Comparison of ENCODE assay signal across 24 cellular contexts in the genomic region with DNA sequence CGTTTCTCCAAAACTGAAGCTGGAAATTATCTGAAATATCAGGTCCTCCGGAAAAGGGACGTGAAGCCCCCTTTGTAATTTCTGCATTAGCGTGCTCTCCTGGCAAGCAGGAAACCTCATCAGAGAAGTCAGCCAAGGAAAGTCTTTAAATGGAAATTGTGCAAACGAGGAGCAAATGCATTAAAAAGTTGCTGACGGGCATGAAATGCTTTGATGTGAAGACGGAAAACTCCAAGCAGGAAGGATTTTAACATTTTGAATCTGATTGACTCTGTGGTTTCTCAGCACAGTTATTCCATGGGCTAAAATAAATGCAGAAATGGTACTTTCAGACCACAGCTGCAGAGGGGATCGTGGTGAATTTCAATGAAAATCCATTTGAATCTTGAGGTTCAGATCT.
A peak's percentile ranks its signal among the peaks of the same experiment; 100 is the strongest.
DNase-seq lines count a peak whose midpoint lies in the region; ATAC-seq, FAIRE-seq and TF ChIP-seq lines count a peak whose summit lies in the region.
"Had no signal": no experiment of that assay in that cellular context is flagged by ENCODE, and none has a peak within 500 bp of the region (broad histone marks: within the 10 kb centered on the region; RNA-seq: fewer than 3 reads in every experiment).

No MANE protein-coding gene starts in this region.

- no peak for TF ChIP-seq EP300 in gastroesophageal sphincter (IDR thresholded peaks at IDR 0.05)

- no TSS peak for BruUV-seq in MCF 10A (replicated peaks; lab: Mats Ljungman, UMichigan)

- DNase-seq in breast epithelium (ENCODE audit: low spot score in 2 of 2) (no peak), MCF 10A (ENCODE audit: unreplicated experiment) (no peak), astrocyte of the cerebellum (ENCODE audit: low read depth) (peak; percentile 22), inferior parietal cortex (ENCODE audit: extremely low spot score) (peak; percentile 13), DMS 273 (lab: John Stamatoyannopoulos, UW; ENCODE audit: unreplicated experiment) (no peak), small intestine (no peak)
- DNase-seq: activated B cell treated with CpG ODN at 0.5 μM for 24 hours; activated CD4-positive, alpha-beta T cell treated with anti-CD3 and anti-CD28 coated beads, Interleukin-2, amount 50 U/mL, for 48 hours; activated CD8-positive, alpha-beta memory T cell treated with anti-CD3 and anti-CD28 coated beads, Interleukin-2, amount 50 U/mL, for 48 hours; effector CD4-positive, alpha-beta T cell; foreskin keratinocyte; H9; NCI-H2081 treated with DMSO at 0.1 percent for 48 hours; NCI-H446; NCI-H82; stimulated activated CD4-positive, alpha-beta T cell treated with anti-CD3 and anti-CD28 coated beads, Interleukin-1b, Interleukin-23, amount 100 ng/mL, for 48 hours; T1000; upper lobe of right lung had no signal

- TF ChIP-seq POLR2A in breast epithelium (IDR thresholded peaks at IDR 0.05) (no peak), gastroesophageal sphincter (IDR thresholded peaks at IDR 0.05) (no peak)

- no peaks in the 10 kb centered on the region for H3K9me3 Mint-ChIP-seq in MCF 10A (ENCODE audit: unreplicated experiment)
- H3K9me3 Mint-ChIP-seq: activated B cell treated with CpG ODN at 0.5 μM for 24 hours had no signal

- no peak overlapping the region for H3K27ac ChIP-seq in breast epithelium
- no peak overlapping the region for H3K27ac ChIP-seq in small intestine (ENCODE audit: low read depth in 1 of 2, low read length in 1 of 2)
- H3K27ac ChIP-seq in gastroesophageal sphincter: no peak overlapping the region
- H3K27ac ChIP-seq: foreskin keratinocyte, prostate gland, upper lobe of right lung had no signal

- ATAC-seq in HG02623 (IDR thresholded peaks at IDR 0.05; ENCODE audit: unreplicated experiment) (no peak), gastroesophageal sphincter (no peak)
- ATAC-seq: foreskin keratinocyte, upper lobe of right lung had no signal

- H3K4me1 Mint-ChIP-seq in MCF 10A (ENCODE audit: insufficient read depth, unreplicated experiment): peaks cover 10% of the 10 kb centered on the region

- intact Hi-C loops in breast epithelium (cut with DNase I; ENCODE audit: low total_unique reads): no loop called here
- intact Hi-C loops in MCF 10A (cut with micrococcal nuclease): no loop called here

- no peaks in the 10 kb centered on the region for H3K4me1 ChIP-seq in breast epithelium
- no peaks in the 10 kb centered on the region for H3K4me1 ChIP-seq in small intestine (ENCODE audit: control insufficient read depth in 2 of 2, insufficient read depth in 1 of 2, low read depth in 1 of 2, low read length in 1 of 2)
- H3K4me1 ChIP-seq in gastroesophageal sphincter: no peaks in the 10 kb centered on the region
- H3K4me1 ChIP-seq: prostate gland, upper lobe of right lung had no signal

- H3K9me3 ChIP-seq in breast epithelium: no peaks in the 10 kb centered on the region
- H3K9me3 ChIP-seq in small intestine (ENCODE audit: control insufficient read depth, low read depth): no peaks in the 10 kb centered on the region
- no peaks in the 10 kb centered on the region for H3K9me3 ChIP-seq in gastroesophageal sphincter
- H3K9me3 ChIP-seq: prostate gland, upper lobe of right lung had no signal

- no peak overlapping the region for H3K4me3 Mint-ChIP-seq in MCF 10A (ENCODE audit: unreplicated experiment)
- H3K4me3 Mint-ChIP-seq: activated B cell treated with CpG ODN at 0.5 μM for 24 hours; activated naive CD8-positive, alpha-beta T cell; B cell; H9 had no signal

- TF ChIP-seq CTCF in breast epithelium (IDR thresholded peaks at IDR 0.05): no peak
- TF ChIP-seq CTCF in MCF 10A (IDR thresholded peaks at IDR 0.05; ENCODE audit: unreplicated experiment): no peak
- TF ChIP-seq CTCF in astrocyte of the cerebellum (IDR thresholded peaks at IDR 0.05; ENCODE audit: low read depth, low read length, missing control alignments): no peak
- TF ChIP-seq CTCF in gastroesophageal sphincter (IDR thresholded peaks at IDR 0.05): no peak

- 62 to 84% (median 78%) methylated on average over 8 of the region's 8 CpGs for WGBS in small intestine, 3 donors
- WGBS in gastroesophageal sphincter (ENCODE audit: low coverage in 1 of 2), 2 donors: 39 to 80% methylated on average over 3 to 8 of the region's 8 CpGs

- H3K36me3 ChIP-seq in breast epithelium: no peaks in the 10 kb centered on the region
- H3K36me3 ChIP-seq in small intestine (ENCODE audit: control insufficient read depth in 2 of 2, insufficient read depth in 2 of 2, low read length in 2 of 2): no peaks in the 10 kb centered on the region
- no peaks in the 10 kb centered on the region for H3K36me3 ChIP-seq in gastroesophageal sphincter
- H3K36me3 ChIP-seq: prostate gland, upper lobe of right lung had no signal

- CTCF ChIA-PET in MCF 10A (lab: Yijun Ruan, JAX): no interaction called here

- H3K27me3 Mint-ChIP-seq in MCF 10A (ENCODE audit: insufficient read depth, unreplicated experiment): no peaks in the 10 kb centered on the region

- POLR2A ChIA-PET in MCF 10A (lab: Yijun Ruan, JAX): interaction anchor here (0.7 to 1.0 kb wide), 2 partner anchors 9 to 28 kb away, joined by 3 to 4 read pairs; no protein-coding TSS in a partner anchor

- H3K4me3 ChIP-seq in breast epithelium (peak overlapping the region in 2 of 3 donors; percentile 11 to 27), astrocyte of the cerebellum (ENCODE audit: low read depth, low read length) (no peak overlapping the region), small intestine (ENCODE audit: low read depth in 1 of 2, low read length in 2 of 2) (no peak overlapping the region), gastroesophageal sphincter (no peak overlapping the region)
- H3K4me3 ChIP-seq: prostate gland, upper lobe of right lung had no signal

- in situ Hi-C loops in astrocyte of the cerebellum (cut with HindIII; ENCODE audit: low sequenced_read_pairs): no loop called here

- H3K27ac Mint-ChIP-seq in MCF 10A (ENCODE audit: low read depth, unreplicated experiment): no peak overlapping the region
- H3K27ac Mint-ChIP-seq: activated B cell treated with CpG ODN at 0.5 μM for 24 hours; activated naive CD8-positive, alpha-beta T cell; B cell; H9 had no signal

- H3K36me3 Mint-ChIP-seq in MCF 10A (ENCODE audit: insufficient read depth, unreplicated experiment): no peaks in the 10 kb centered on the region
- H3K36me3 Mint-ChIP-seq: activated naive CD8-positive, alpha-beta T cell had no signal

- no peak for FAIRE-seq in small intestine (lab: Jason Lieb, UNC)
- FAIRE-seq: islet of Langerhans had no signal

- H3K27me3 ChIP-seq in breast epithelium (no peaks in the 10 kb centered on the region), small intestine (ENCODE audit: control insufficient read depth in 2 of 2, insufficient read depth in 2 of 2, low read length in 2 of 2) (no peaks in the 10 kb centered on the region), gastroesophageal sphincter (no peaks in the 10 kb centered on the region)
- H3K27me3 ChIP-seq: foreskin keratinocyte, upper lobe of right lung had no signal

Comparison
In these comparisons a context has a peak if more than half of its experiments do, and no peak if none do; other contexts are left out.
1. DNase-seq: peak in astrocyte of the cerebellum (single experiment) and inferior parietal cortex (single experiment); none in breast epithelium (0 of 2), MCF 10A (single experiment), DMS 273 (single experiment) and small intestine (single experiment).
2. H3K4me3 ChIP-seq: peak in breast epithelium (2 of 3); none in astrocyte of the cerebellum (single experiment), small intestine (0 of 2) and gastroesophageal sphincter (0 of 2).